ENCODE assay signal across 11 cellular contexts in the genomic region with DNA sequence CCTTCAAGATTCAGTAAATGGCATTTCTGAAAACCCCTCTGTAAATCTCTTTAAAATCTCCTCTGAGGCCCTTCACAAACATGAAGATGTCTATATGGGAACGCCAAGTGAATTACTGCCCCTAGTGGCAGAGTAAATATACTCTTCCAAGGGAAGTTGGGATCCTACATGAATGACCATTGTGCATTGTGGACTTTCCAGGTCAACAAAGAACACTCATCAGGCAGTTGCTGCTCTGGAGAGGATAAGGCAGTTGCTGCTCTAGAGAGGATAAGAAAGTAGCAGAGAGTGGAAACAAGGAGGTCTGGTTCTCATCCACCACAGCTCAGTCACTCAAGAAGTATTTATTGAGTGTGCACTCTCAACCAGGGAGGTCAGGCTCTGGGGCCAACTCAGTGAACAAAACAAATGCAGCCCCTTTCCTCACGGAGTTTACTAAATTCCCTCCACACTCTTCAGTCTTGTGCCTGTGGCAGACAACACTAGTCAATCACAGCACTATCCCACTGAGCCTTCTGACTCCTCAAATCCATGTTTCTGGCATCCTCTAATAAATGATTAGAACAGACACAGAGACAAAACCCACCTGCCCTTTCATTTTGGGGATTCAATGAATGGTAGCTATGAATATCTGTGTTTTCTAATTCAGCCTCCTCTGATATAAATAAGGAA. TPM values are rescaled to one million over a fixed set of nuclear protein-coding genes. Genes with fewer than 3 reads are reported as not detected.
DNase-seq lines count a peak whose midpoint lies in the region; ATAC-seq and TF ChIP-seq lines count a peak whose summit lies in the region.
"Had no signal": no experiment of that assay in that cellular context is flagged by ENCODE, and none has a peak within 500 bp of the region (broad histone marks: within the 10 kb centered on the region; RNA-seq: fewer than 3 reads in every experiment).

No MANE protein-coding gene starts in this region.

- peak; percentile 57 for TF ChIP-seq CTCF in LNCAP (IDR thresholded peaks at IDR 0.05)
- peak; percentile 50 to 55 for TF ChIP-seq CTCF in mammary epithelial cell (conservative IDR thresholded peaks at IDR 0.05 in 1 of 2, IDR thresholded peaks at IDR 0.05 in 1 of 2; ENCODE audit: extremely low read depth in 1 of 2, insufficient read depth in 1 of 2, low read depth in 1 of 2, low read length in 2 of 2)
- TF ChIP-seq CTCF in neural progenitor cell (IDR thresholded peaks at IDR 0.05) = peak; percentile 60

- in situ Hi-C loops in mammary epithelial cell (cut with MboI; ENCODE audit: low sequenced_read_pairs in 2 of 2) = loop anchor here in 1 of 2 donors (25.0 kb wide), 1 partner anchor 331 kb away; a partner anchor contains a TSS

- H3K27me3 Mint-ChIP-seq in neural progenitor cell (ENCODE audit: insufficient read depth, low read depth) (no peaks in the 10 kb centered on the region), immature natural killer cell (ENCODE audit: low read depth in 3 of 3) (no peaks in the 10 kb centered on the region)

- no TSS peak for BruUV-seq in mammary epithelial cell (replicated peaks; lab: Mats Ljungman, UMichigan)

- H3K4me1 ChIP-seq in mammary epithelial cell (ENCODE audit: insufficient read depth, low read length) (no peaks in the 10 kb centered on the region), neural progenitor cell (peaks cover 7% of the 10 kb centered on the region), aorta (ENCODE audit: control insufficient read depth in 1 of 2, insufficient read depth in 2 of 2, low read length in 2 of 2) (no peaks in the 10 kb centered on the region)

- H3K4me3 Mint-ChIP-seq in neural progenitor cell (no peak overlapping the region), immature natural killer cell (no peak overlapping the region)

- no peak overlapping the region for H3K4me2 ChIP-seq in mammary epithelial cell (ENCODE audit: insufficient read depth, low read depth, low read length)
- H3K4me2 ChIP-seq in neural progenitor cell = no peak overlapping the region

- intact Hi-C loops in mammary epithelial cell (cut with micrococcal nuclease) = no loop called here
- intact Hi-C loops in aorta (cut with DNase I) = no loop called here

- peaks cover 9% of the 10 kb centered on the region for H3F3A ChIP-seq in neural progenitor cell (ENCODE audit: low read depth)

- CTCF ChIA-PET in mammary epithelial cell (lab: Charles Lee; ENCODE audit: low non-redundant PET) = no interaction called here

- dilution Hi-C loops in mammary epithelial cell (cut with HindIII; ENCODE audit: low sequenced_read_pairs) = no loop called here

- H3K4me3 ChIP-seq in mammary epithelial cell (replicated peaks in 1 of 3; ENCODE audit: insufficient read depth in 1 of 3, low read depth in 2 of 3, low read length in 3 of 3) = no peak overlapping the region
- no peak overlapping the region for H3K4me3 ChIP-seq in neural progenitor cell
- H3K4me3 ChIP-seq in aorta (ENCODE audit: low read length in 2 of 2) = no peak overlapping the region

- H3K36me3 ChIP-seq in mammary epithelial cell (ENCODE audit: insufficient read depth, low read length) (no peaks in the 10 kb centered on the region), neural progenitor cell (no peaks in the 10 kb centered on the region), aorta (ENCODE audit: control insufficient read depth in 1 of 2, insufficient read depth in 2 of 2, low read length in 1 of 2) (no peaks in the 10 kb centered on the region)
- H3K36me3 ChIP-seq: neutrophil had no signal

- H3K4me1 Mint-ChIP-seq in neural progenitor cell (peaks cover 14% of the 10 kb centered on the region), immature natural killer cell (no peaks in the 10 kb centered on the region)

- DNase-seq in DMS 273 (lab: John Stamatoyannopoulos, UW; ENCODE audit: unreplicated experiment) = peak; percentile 32
- no peak for DNase-seq in DMS 273 treated with DMSO at 0.1 percent for 48 hours (lab: John Stamatoyannopoulos, UW)
- peak; percentile 19 for DNase-seq in mammary epithelial cell
- DNase-seq in neural progenitor cell (ENCODE audit: low spot score) = peak; percentile 47
- no peak for DNase-seq in DMS153 (lab: John Stamatoyannopoulos, UW)
- DNase-seq in immature natural killer cell = no peak
- DNase-seq in aorta = no peak
- DNase-seq: 8988T had no signal

- ATAC-seq in aorta (ENCODE audit: low FRiP score) = no peak

- H3K9ac ChIP-seq in mammary epithelial cell (ENCODE audit: insufficient read depth, low read length) = no peak overlapping the region
- no peak overlapping the region for H3K9ac ChIP-seq in neural progenitor cell

- no peak overlapping the region for H3K27ac Mint-ChIP-seq in neural progenitor cell
- peak overlapping the region in 1 of 6 donors; percentile 50 for H3K27ac Mint-ChIP-seq in immature natural killer cell

- H3K79me2 ChIP-seq in mammary epithelial cell (ENCODE audit: insufficient read depth, low read length) (no peaks in the 10 kb centered on the region), neural progenitor cell (ENCODE audit: low read depth) (no peaks in the 10 kb centered on the region)

- WGBS in mammary epithelial cell (ENCODE audit: low coverage, missing lambda C conversion rate) = 72% methylated on average over 2 of the region's 2 CpGs
- 26 to 35% methylated on average over 2 of the region's 2 CpGs for WGBS in aorta, 2 donors

- H3K36me3 Mint-ChIP-seq in neural progenitor cell (no peaks in the 10 kb centered on the region), immature natural killer cell (no peaks in the 10 kb centered on the region)

- no peaks in the 10 kb centered on the region for H3K9me3 ChIP-seq in mammary epithelial cell (replicated peaks; ENCODE audit: insufficient read depth, low read length)
- no peaks in the 10 kb centered on the region for H3K9me3 ChIP-seq in neural progenitor cell (ENCODE audit: low read depth)
- peaks cover 3% of the 10 kb centered on the region for H3K9me3 ChIP-seq in aorta (ENCODE audit: control insufficient read depth, low read length)
- H3K9me3 ChIP-seq: neutrophil had no signal

- H2AFZ ChIP-seq in mammary epithelial cell (ENCODE audit: low read depth, low read length) (no peak overlapping the region), neural progenitor cell (replicated peaks) (no peak overlapping the region)

- H3K9me3 Mint-ChIP-seq in neural progenitor cell (no peaks in the 10 kb centered on the region), immature natural killer cell (no peaks in the 10 kb centered on the region)

- no peaks in the 10 kb centered on the region for H3K27me3 ChIP-seq in mammary epithelial cell (ENCODE audit: insufficient read depth, low read length)
- H3K27me3 ChIP-seq in neural progenitor cell = no peaks in the 10 kb centered on the region
- H3K27me3 ChIP-seq in aorta (ENCODE audit: control insufficient read depth in 1 of 2, insufficient read depth in 2 of 2, low read length in 1 of 2) = no peaks in the 10 kb centered on the region
- H3K27me3 ChIP-seq: neutrophil had no signal

- H4K20me1 ChIP-seq in mammary epithelial cell (ENCODE audit: insufficient read depth, low read length) (no peaks in the 10 kb centered on the region), neural progenitor cell (ENCODE audit: low read depth) (no peaks in the 10 kb centered on the region)

- no peak overlapping the region for H3K27ac ChIP-seq in mammary epithelial cell (ENCODE audit: insufficient read depth, low read depth, low read length)
- H3K27ac ChIP-seq in neural progenitor cell = no peak overlapping the region
- no peak overlapping the region for H3K27ac ChIP-seq in aorta (ENCODE audit: low read depth in 1 of 2, low read length in 2 of 2)
- H3K27ac ChIP-seq: neutrophil had no signal

RNA-seq across cellular contexts. Expression of a gene that starts 52.9 kb away (rescaled TPM):
- total RNA-seq in mammary epithelial cell = under 1 TPM in 1 of 2 donors, not detected in 1; under 0.01 TPM
- polyA plus RNA-seq in mammary epithelial cell = not detected
- not detected for polyA minus RNA-seq in mammary epithelial cell
- total RNA-seq in neural progenitor cell (ENCODE audit: low replicate concordance) = 0.12 TPM in 1 of 2 replicates, not detected in the other
- not detected for polyA plus RNA-seq in immature natural killer cell
- not detected for total RNA-seq in aorta
- polyA plus RNA-seq in aorta = not detected
- total RNA-seq: T-helper 1 cell treated with Interleukin-12 subunit alpha and Interleukin-12 subunit beta and Interleukin-4 antibody, amounts not matched to agents 30 ng/mL and 1 ng/mL, for 36 hours had no signal

Comparison
In these comparisons a context has a peak if more than half of its experiments do, and no peak if none do; other contexts are left out.
1. DNase-seq: peak in DMS 273 (single experiment), mammary epithelial cell (single experiment) and neural progenitor cell (single experiment); none in DMS 273 treated with DMSO at 0.1 percent for 48 hours (single experiment), DMS153 (single experiment), immature natural killer cell (0 of 3) and aorta (0 of 2).
2. Peak in every context shown above with its lines, with median percentiles within 50 percentile points of each other: CTCF ChIP-seq.